Comparison of ENCODE assay signal across 8 cellular contexts in the genomic region with DNA sequence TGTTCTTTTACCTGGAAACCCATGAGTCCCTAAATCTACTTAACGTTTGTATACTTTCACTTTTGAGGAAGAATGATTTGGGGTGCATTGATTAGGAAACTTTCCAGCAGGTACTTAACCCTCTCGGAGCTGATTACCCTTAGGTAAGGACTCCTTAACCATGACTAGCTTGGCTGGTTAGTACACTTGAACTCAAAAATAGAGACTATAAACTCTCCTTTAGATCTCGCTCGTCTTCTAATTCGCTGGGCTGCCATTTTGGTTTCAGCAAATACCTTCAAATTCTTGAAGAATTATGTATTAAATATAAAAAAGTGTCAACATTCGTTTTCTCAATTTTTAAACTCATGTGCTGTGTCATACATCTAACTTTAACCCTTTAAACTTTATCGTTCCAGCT. TPM values are rescaled to one million over a fixed set of nuclear protein-coding genes. Genes with fewer than 3 reads are reported as not detected.
A peak's percentile ranks its signal among the peaks of the same experiment; 100 is the strongest.
DNase-seq lines count a peak whose midpoint lies in the region; ATAC-seq and TF ChIP-seq lines count a peak whose summit lies in the region.

No MANE protein-coding gene starts in this region.

- POLR2A ChIA-PET in AG04450 (lab: Yijun Ruan, JAX) (no interaction called here), MCF 10A (lab: Yijun Ruan, JAX) (interaction anchor here (0.7 to 4.2 kb wide), 14 partner anchors 9 to 506 kb away, joined by 3 to 37 read pairs (median 4); partner anchors contain the start of genes ATP6AP2 and MED14)

- 0% methylated on average over 1 of the region's 7 CpGs for WGBS in HUES64

- peaks cover 17% of the 10 kb centered on the region for H3K4me1 Mint-ChIP-seq in MCF 10A (ENCODE audit: insufficient read depth, unreplicated experiment)

- H3K9ac ChIP-seq in HUES64 (ENCODE audit: low read depth, low read length) (peak overlapping the region; percentile 90), muscle layer of colon (ENCODE audit: low read length) (peak overlapping the region; percentile 63)

- H3K36me3 ChIP-seq in HUES64 (ENCODE audit: insufficient read depth, low read length): peaks cover 31% of the 10 kb centered on the region
- no peaks in the 10 kb centered on the region for H3K36me3 ChIP-seq in muscle layer of colon (ENCODE audit: insufficient read depth, low read length)
- H3K36me3 ChIP-seq in mucosa of descending colon (ENCODE audit: low read depth): no peaks in the 10 kb centered on the region

- H3K9me3 Mint-ChIP-seq in MCF 10A (ENCODE audit: unreplicated experiment): no peaks in the 10 kb centered on the region

- peak overlapping the region; percentile 99 for H3K27ac Mint-ChIP-seq in MCF 10A (ENCODE audit: low read depth, unreplicated experiment)

- DNase-seq in AG04450 (ENCODE audit: low read depth, low spot score) (no peak), MCF 10A (ENCODE audit: unreplicated experiment) (no peak), NCI-H446 (lab: John Stamatoyannopoulos, UW) (no peak), mucosa of descending colon (no peak), HPDE6-E6E7 (ENCODE audit: extremely low spot score) (no peak), SKM-1 treated with dmso at 0.1 percent for 144 hours (lab: John Stamatoyannopoulos, UW; ENCODE audit: unreplicated experiment) (no peak)

- H3K4me1 ChIP-seq in HUES64 (ENCODE audit: insufficient read depth, low read length): peaks cover 29% of the 10 kb centered on the region
- H3K4me1 ChIP-seq in muscle layer of colon (ENCODE audit: insufficient read depth, low read length): peaks cover 40% of the 10 kb centered on the region
- H3K4me1 ChIP-seq in mucosa of descending colon (ENCODE audit: low read depth): peaks cover 9% of the 10 kb centered on the region

- H3K4me3 ChIP-seq in AG04450 (ENCODE audit: low read depth, low read length) (peak overlapping the region; percentile 82), HUES64 (ENCODE audit: low read length) (peak overlapping the region; percentile 80), muscle layer of colon (ENCODE audit: low read depth in 1 of 2, low read length in 2 of 2) (peak overlapping the region; percentile 18 to 87), mucosa of descending colon (no peak overlapping the region)

- intact Hi-C loops in MCF 10A (cut with micrococcal nuclease) (no loop called here), mucosa of descending colon (cut with DNase I, micrococcal nuclease) (no loop called here)

- peaks cover 8% of the 10 kb centered on the region for H3K36me3 Mint-ChIP-seq in MCF 10A (ENCODE audit: insufficient read depth, unreplicated experiment)

- CTCF ChIA-PET in AG04450 (lab: Charles Lee): interaction anchor here (0.9 to 1.8 kb wide), 3 partner anchors 28 to 435 kb away, joined by 3 to 18 read pairs (median 4); no protein-coding TSS in a partner anchor
- CTCF ChIA-PET in MCF 10A (lab: Yijun Ruan, JAX): interaction anchor here (1.1 kb wide), 1 partner anchor 23 kb away, joined by 4 read pairs; no protein-coding TSS in a partner anchor

- no peak for ATAC-seq in mucosa of descending colon

- H3K27me3 Mint-ChIP-seq in MCF 10A (ENCODE audit: insufficient read depth, unreplicated experiment): peaks cover 2% of the 10 kb centered on the region

- peak overlapping the region; percentile 95 for H3K4me3 Mint-ChIP-seq in MCF 10A (ENCODE audit: unreplicated experiment)

- no peak overlapping the region for H3K27ac ChIP-seq in AG04450 (ENCODE audit: low read depth, low read length)
- H3K27ac ChIP-seq in HUES64 (ENCODE audit: low read depth, low read length): peak overlapping the region; percentile 100; the same call in 1 of the 2 replicates
- H3K27ac ChIP-seq in muscle layer of colon (ENCODE audit: low read depth, low read length): no peak overlapping the region

- no peaks in the 10 kb centered on the region for H3K27me3 ChIP-seq in AG04450 (ENCODE audit: control insufficient read depth, insufficient read depth, low read length)
- no peaks in the 10 kb centered on the region for H3K27me3 ChIP-seq in HUES64 (ENCODE audit: insufficient read depth, low read length)
- no peaks in the 10 kb centered on the region for H3K27me3 ChIP-seq in muscle layer of colon (ENCODE audit: control insufficient read depth in 1 of 2, insufficient read depth in 2 of 2, low read length in 2 of 2)

- no peaks in the 10 kb centered on the region; the same call in 1 of the 2 replicates for H3K9me3 ChIP-seq in AG04450 (ENCODE audit: control insufficient read depth, insufficient read depth, low read length)
- no peaks in the 10 kb centered on the region for H3K9me3 ChIP-seq in HUES64 (ENCODE audit: insufficient read depth, low read depth, low read length)
- H3K9me3 ChIP-seq in muscle layer of colon (ENCODE audit: low read length): no peaks in the 10 kb centered on the region
- no peaks in the 10 kb centered on the region for H3K9me3 ChIP-seq in mucosa of descending colon

- TSS peak; percentile 18 for BruUV-seq in MCF 10A (replicated peaks; lab: Mats Ljungman, UMichigan)

- TF ChIP-seq CTCF in AG04450 (IDR thresholded peaks at IDR 0.05; ENCODE audit: low read depth, low read length): no peak
- no peak for TF ChIP-seq CTCF in MCF 10A (IDR thresholded peaks at IDR 0.05; ENCODE audit: unreplicated experiment)
- TF ChIP-seq CTCF in mucosa of descending colon (IDR thresholded peaks at IDR 0.05): no peak

RNA-seq across cellular contexts. Expression of gene USP9X, which starts 2.0 kb away (rescaled TPM):
- polyA plus RNA-seq in AG04450 (2011; rRNA removed): 49.1 and 49.3 TPM in 2 replicates
- 153 and 272 TPM in 2 replicates for polyA minus RNA-seq in AG04450 (2011; rRNA and poly(A)+ RNA removed)
- polyA plus RNA-seq in HUES64 (2013, experiment 1 of 2): 61.6 TPM
- 71.3 TPM for polyA plus RNA-seq in HUES64 (2013, experiment 2 of 2)
- 68.6 and 77.9 TPM in 2 replicates for total RNA-seq in MCF 10A (2022)
- 10 to 100 TPM; 72.1 to 88.9 (median 86.3) TPM for total RNA-seq in mucosa of descending colon
